ENCODE assay signal across 1 cellular context in genomic region chr16:58392215-58393137, GRCh38.
A peak's percentile ranks its signal among the peaks of the same experiment; 100 is the strongest.
TF ChIP-seq lines count a peak whose summit lies in the region.

GINS3 (plus strand) TSS chr16:58392471; CDS start chr16:58392602, 131 bp downstream.

TF ChIP-seq in HepG2, 621 proteins besides CTCF, POLR2A, EP300 and RAD21 (continued from another document and continues in another):
- TF ChIP-seq, protein P1, sequence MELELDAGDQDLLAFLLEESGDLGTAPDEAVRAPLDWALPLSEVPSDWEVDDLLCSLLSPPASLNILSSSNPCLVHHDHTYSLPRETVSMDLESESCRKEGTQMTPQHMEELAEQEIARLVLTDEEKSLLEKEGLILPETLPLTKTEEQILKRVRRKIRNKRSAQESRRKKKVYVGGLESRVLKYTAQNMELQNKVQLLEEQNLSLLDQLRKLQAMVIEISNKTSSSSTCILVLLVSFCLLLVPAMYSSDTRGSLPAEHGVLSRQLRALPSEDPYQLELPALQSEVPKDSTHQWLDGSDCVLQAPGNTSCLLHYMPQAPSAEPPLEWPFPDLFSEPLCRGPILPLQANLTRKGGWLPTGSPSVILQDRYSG (CRISPR knock-in tag; IDR thresholded peaks at IDR 0.05) = no peak
- peak; percentile 76; the same call in 1 of the 2 replicates for TF ChIP-seq ZNF790 (CRISPR knock-in tag; IDR thresholded peaks at IDR 0.05; ENCODE audit: borderline replicate concordance)
- no peak for TF ChIP-seq CHD4 (IDR thresholded peaks at IDR 0.05; ENCODE audit: borderline replicate concordance, low read length)
- no peak; the same call in 1 of the 2 replicates for TF ChIP-seq NCOR1 (IDR thresholded peaks at IDR 0.05; ENCODE audit: borderline replicate concordance, low read length)
- peak; percentile 79 for TF ChIP-seq POLR2AphosphoS5 (IDR thresholded peaks at IDR 0.05; ENCODE audit: low read depth, low read length)
- TF ChIP-seq ZKSCAN5 (CRISPR knock-in tag; IDR thresholded peaks at IDR 0.05) = peak; percentile 36; the same call in 1 of the 2 replicates
- peak; percentile 38; the same call in 1 of the 2 replicates for TF ChIP-seq JUN (CRISPR knock-in tag; IDR thresholded peaks at IDR 0.05)
- TF ChIP-seq ZNF878 (CRISPR knock-in tag; IDR thresholded peaks at IDR 0.05) = peak; percentile 91
- peak; percentile 44; the same call in 1 of the 2 replicates for TF ChIP-seq NR2F2 (IDR thresholded peaks at IDR 0.05; ENCODE audit: borderline replicate concordance, low read depth)
- TF ChIP-seq FLYWCH1 (CRISPR knock-in tag; IDR thresholded peaks at IDR 0.05) = no peak; the same call in 1 of the 2 replicates
- peak; percentile 74 for TF ChIP-seq ZNF563 (CRISPR knock-in tag; IDR thresholded peaks at IDR 0.05)
- TF ChIP-seq SMAD3 (CRISPR knock-in tag; IDR thresholded peaks at IDR 0.05) = peak; percentile 97
- TF ChIP-seq, protein P2, sequence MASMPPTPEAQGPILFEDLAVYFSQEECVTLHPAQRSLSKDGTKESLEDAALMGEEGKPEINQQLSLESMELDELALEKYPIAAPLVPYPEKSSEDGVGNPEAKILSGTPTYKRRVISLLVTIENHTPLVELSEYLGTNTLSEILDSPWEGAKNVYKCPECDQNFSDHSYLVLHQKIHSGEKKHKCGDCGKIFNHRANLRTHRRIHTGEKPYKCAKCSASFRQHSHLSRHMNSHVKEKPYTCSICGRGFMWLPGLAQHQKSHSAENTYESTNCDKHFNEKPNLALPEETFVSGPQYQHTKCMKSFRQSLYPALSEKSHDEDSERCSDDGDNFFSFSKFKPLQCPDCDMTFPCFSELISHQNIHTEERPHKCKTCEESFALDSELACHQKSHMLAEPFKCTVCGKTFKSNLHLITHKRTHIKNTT (CRISPR knock-in tag; IDR thresholded peaks at IDR 0.05) = peak; percentile 81; the same call in 1 of the 2 replicates
- peak; percentile 95 for TF ChIP-seq BATF2 (CRISPR knock-in tag; IDR thresholded peaks at IDR 0.05)
- TF ChIP-seq, protein P3, sequence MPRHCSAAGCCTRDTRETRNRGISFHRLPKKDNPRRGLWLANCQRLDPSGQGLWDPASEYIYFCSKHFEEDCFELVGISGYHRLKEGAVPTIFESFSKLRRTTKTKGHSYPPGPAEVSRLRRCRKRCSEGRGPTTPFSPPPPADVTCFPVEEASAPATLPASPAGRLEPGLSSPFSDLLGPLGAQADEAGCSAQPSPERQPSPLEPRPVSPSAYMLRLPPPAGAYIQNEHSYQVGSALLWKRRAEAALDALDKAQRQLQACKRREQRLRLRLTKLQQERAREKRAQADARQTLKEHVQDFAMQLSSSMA (CRISPR knock-in tag; IDR thresholded peaks at IDR 0.05) = peak; percentile 51; the same call in 1 of the 2 replicates
- peak; percentile 95 for TF ChIP-seq ZBTB25 (CRISPR knock-in tag; IDR thresholded peaks at IDR 0.05)
- TF ChIP-seq ZNF549 (CRISPR knock-in tag; IDR thresholded peaks at IDR 0.05) = no peak
- TF ChIP-seq, protein P4, sequence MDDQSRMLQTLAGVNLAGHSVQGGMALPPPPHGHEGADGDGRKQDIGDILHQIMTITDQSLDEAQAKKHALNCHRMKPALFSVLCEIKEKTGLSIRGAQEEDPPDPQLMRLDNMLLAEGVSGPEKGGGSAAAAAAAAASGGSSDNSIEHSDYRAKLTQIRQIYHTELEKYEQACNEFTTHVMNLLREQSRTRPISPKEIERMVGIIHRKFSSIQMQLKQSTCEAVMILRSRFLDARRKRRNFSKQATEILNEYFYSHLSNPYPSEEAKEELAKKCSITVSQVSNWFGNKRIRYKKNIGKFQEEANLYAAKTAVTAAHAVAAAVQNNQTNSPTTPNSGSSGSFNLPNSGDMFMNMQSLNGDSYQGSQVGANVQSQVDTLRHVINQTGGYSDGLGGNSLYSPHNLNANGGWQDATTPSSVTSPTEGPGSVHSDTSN (CRISPR knock-in tag; IDR thresholded peaks at IDR 0.05; ENCODE audit: borderline replicate concordance) = no peak
- TF ChIP-seq ZNF883 (CRISPR knock-in tag; IDR thresholded peaks at IDR 0.05; ENCODE audit: not compliant biosample characterization) = peak; percentile 94
- no peak for TF ChIP-seq ZFP36 (IDR thresholded peaks at IDR 0.05; ENCODE audit: borderline replicate concordance, low read depth, low read length, partially characterized antibody)
- TF ChIP-seq, protein P5, sequence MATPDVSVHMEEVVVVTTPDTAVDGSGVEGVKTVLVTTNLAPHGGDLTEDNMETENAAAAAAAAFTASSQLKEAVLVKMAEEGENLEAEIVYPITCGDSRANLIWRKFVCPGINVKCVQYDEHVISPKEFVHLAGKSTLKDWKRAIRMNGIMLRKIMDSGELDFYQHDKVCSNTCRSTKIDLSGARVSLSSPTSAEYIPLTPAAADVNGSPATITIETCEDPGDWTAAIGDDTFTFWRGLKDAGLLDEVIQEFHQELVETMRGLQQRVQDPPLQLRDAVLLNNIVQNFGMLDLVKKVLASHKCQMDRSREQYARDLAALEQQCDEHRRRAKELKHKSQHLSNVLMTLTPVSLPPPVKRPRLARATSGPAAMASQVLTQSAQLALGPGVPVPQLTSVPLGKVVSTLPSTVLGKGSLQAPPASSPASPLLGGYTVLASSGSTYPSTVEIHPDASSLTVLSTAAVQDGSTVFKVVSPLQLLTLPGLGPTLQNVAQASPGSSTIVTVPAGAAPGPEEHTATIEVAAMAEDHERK (CRISPR knock-in tag; IDR thresholded peaks at IDR 0.05; ENCODE audit: low read depth) = peak; percentile 70
- TF ChIP-seq GTF3A (CRISPR knock-in tag; conservative IDR thresholded peaks at IDR 0.05) = no peak
- TF ChIP-seq MATR3 (CRISPR knock-in tag; IDR thresholded peaks at IDR 0.05) = no peak
- peak; percentile 65 for TF ChIP-seq ISL2 (CRISPR knock-in tag; IDR thresholded peaks at IDR 0.05)
- TF ChIP-seq ZNF431 (CRISPR knock-in tag; IDR thresholded peaks at IDR 0.05; ENCODE audit: borderline replicate concordance, low read depth) = 0 out of 2 replicates have a peak, but pooled peaks have one; percentile 63
- TF ChIP-seq ZBTB10 (CRISPR knock-in tag; IDR thresholded peaks at IDR 0.05; ENCODE audit: borderline replicate concordance) = peak; percentile 62; the same call in 1 of the 2 replicates
- peak; percentile 91 for TF ChIP-seq HOXA9 (CRISPR knock-in tag; IDR thresholded peaks at IDR 0.05; ENCODE audit: borderline replicate concordance)
- TF ChIP-seq ZNF562 (CRISPR knock-in tag; IDR thresholded peaks at IDR 0.05; ENCODE audit: borderline replicate concordance) = peak; percentile 57; the same call in 1 of the 2 replicates
- TF ChIP-seq, protein P6, sequence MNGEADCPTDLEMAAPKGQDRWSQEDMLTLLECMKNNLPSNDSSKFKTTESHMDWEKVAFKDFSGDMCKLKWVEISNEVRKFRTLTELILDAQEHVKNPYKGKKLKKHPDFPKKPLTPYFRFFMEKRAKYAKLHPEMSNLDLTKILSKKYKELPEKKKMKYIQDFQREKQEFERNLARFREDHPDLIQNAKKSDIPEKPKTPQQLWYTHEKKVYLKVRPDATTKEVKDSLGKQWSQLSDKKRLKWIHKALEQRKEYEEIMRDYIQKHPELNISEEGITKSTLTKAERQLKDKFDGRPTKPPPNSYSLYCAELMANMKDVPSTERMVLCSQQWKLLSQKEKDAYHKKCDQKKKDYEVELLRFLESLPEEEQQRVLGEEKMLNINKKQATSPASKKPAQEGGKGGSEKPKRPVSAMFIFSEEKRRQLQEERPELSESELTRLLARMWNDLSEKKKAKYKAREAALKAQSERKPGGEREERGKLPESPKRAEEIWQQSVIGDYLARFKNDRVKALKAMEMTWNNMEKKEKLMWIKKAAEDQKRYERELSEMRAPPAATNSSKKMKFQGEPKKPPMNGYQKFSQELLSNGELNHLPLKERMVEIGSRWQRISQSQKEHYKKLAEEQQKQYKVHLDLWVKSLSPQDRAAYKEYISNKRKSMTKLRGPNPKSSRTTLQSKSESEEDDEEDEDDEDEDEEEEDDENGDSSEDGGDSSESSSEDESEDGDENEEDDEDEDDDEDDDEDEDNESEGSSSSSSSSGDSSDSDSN (CRISPR knock-in tag; IDR thresholded peaks at IDR 0.05) = peak; percentile 76; the same call in 1 of the 2 replicates
- peak; percentile 93 for TF ChIP-seq TOPORS (CRISPR knock-in tag; IDR thresholded peaks at IDR 0.05)
- no peak for TF ChIP-seq GLMP (CRISPR knock-in tag; IDR thresholded peaks at IDR 0.05; ENCODE audit: borderline replicate concordance)
- TF ChIP-seq ZEB1 (IDR thresholded peaks at IDR 0.05; ENCODE audit: insufficient replicate concordance, low read depth) = peak; percentile 80
- peak; percentile 92 for TF ChIP-seq MTA1 (CRISPR knock-in tag; IDR thresholded peaks at IDR 0.05; ENCODE audit: borderline replicate concordance)
- no peak for TF ChIP-seq HNRNPK (IDR thresholded peaks at IDR 0.05; ENCODE audit: low read depth, low read length, poor library complexity, severe bottlenecking)
- peak; percentile 97 for TF ChIP-seq SAP130 (CRISPR knock-in tag; IDR thresholded peaks at IDR 0.05; ENCODE audit: low read depth)
- TF ChIP-seq MEF2D (CRISPR knock-in tag; IDR thresholded peaks at IDR 0.05) = peak; percentile 89
- TF ChIP-seq ZNF33A (CRISPR knock-in tag; IDR thresholded peaks at IDR 0.05; ENCODE audit: borderline replicate concordance) = no peak; the same call in 1 of the 2 replicates
- TF ChIP-seq XRCC5 (optimal IDR thresholded peaks at IDR 0.05; ENCODE audit: low read length) = peak; percentile 100
- TF ChIP-seq ZNF709 (CRISPR knock-in tag; IDR thresholded peaks at IDR 0.05) = 0 out of 2 replicates have a peak, but pooled peaks have one; percentile 22
- no peak for TF ChIP-seq ZNF615 (CRISPR knock-in tag; IDR thresholded peaks at IDR 0.05; ENCODE audit: borderline replicate concordance)
- TF ChIP-seq ZNF839 (CRISPR knock-in tag; IDR thresholded peaks at IDR 0.05; ENCODE audit: borderline replicate concordance) = peak; percentile 72; the same call in 1 of the 2 replicates
- TF ChIP-seq NFAT5 (CRISPR knock-in tag; IDR thresholded peaks at IDR 0.05) = peak; percentile 80
